In the genomic region with DNA sequence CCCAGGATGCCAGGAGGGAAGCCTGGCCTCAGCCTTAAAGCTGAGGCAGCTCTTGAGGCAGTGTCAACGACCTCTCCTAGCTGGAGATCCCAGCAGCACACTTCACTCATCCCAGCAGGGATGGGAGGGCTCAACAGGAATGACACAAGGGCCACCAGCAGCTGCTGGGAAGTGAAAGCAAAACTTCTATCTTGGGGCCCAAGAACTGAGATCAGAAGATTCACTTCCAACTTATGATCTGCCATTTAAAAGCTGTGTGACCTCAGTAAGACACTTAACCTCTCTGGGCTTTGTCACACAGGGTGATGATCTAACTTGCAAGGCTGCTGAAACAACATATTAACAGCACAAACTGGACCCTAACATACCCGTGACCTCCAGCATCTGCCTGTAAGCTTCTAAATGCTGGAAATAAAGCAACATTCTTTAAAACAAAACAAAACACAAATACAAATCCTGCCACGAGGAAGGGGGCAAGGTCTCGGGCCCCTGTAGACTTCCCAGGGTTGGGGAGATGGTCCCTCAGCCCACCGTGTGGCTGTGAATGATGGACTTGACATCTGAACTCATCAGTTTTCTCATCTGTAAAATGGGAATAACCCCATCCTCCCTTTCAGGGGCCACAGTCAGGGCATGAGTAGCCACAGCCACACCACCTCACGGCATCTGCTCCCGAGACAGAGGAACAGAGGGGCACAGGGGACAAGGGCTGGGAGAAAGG, we compare ENCODE assay signal across 11 cellular contexts. TPM values are rescaled to one million over a fixed set of nuclear protein-coding genes. Genes with fewer than 3 reads are reported as not detected.
A peak's percentile ranks its signal among the peaks of the same experiment; 100 is the strongest.
DNase-seq lines count a peak whose midpoint lies in the region; ATAC-seq and TF ChIP-seq lines count a peak whose summit lies in the region.
"Had no signal": no experiment of that assay in that cellular context is flagged by ENCODE, and none has a peak within 500 bp of the region (broad histone marks: within the 10 kb centered on the region; RNA-seq: fewer than 3 reads in every experiment).

No MANE protein-coding gene starts in this region.

- ATAC-seq in stimulated activated naive CD8-positive, alpha-beta T cell treated with anti-CD3 and anti-CD28 coated beads, Interleukin-15, Interleukin-2, amounts not matched to agents 100 U/mL and 50 U/mL, for 24 hours, result no peak
- ATAC-seq in activated CD8-positive, alpha-beta T cell treated with anti-CD3 and anti-CD28 coated beads, Interleukin-2, amount 10 ng/mL, durations not matched to agents 7 days and 5 days, result no peak
- ATAC-seq in right lobe of liver, result peak in 1 of 4 donors; percentile 16

- TF ChIP-seq CTCF in right lobe of liver (IDR thresholded peaks at IDR 0.05) (no peak), ovary (IDR thresholded peaks at IDR 0.05) (no peak)

- H3K9me3 Mint-ChIP-seq in stimulated activated naive CD8-positive, alpha-beta T cell treated with anti-CD3 and anti-CD28 coated beads, Interleukin-15, Interleukin-2, amounts not matched to agents 100 ng/mL and 50 ng/mL, for 24 hours, result no peaks in the 10 kb centered on the region
- H3K9me3 Mint-ChIP-seq in activated CD8-positive, alpha-beta T cell treated with anti-CD3 and anti-CD28 coated beads, Interleukin-2, amount 10 ng/mL, durations not matched to agents 7 days and 5 days (ENCODE audit: insufficient read depth), result no peaks in the 10 kb centered on the region
- H3K9me3 Mint-ChIP-seq: nephron had no signal

- no peak for TF ChIP-seq POLR2A in right lobe of liver (IDR thresholded peaks at IDR 0.05)
- TF ChIP-seq POLR2A in ovary (IDR thresholded peaks at IDR 0.05), result no peak

- H3K27ac Mint-ChIP-seq in stimulated activated naive CD8-positive, alpha-beta T cell treated with anti-CD3 and anti-CD28 coated beads, Interleukin-15, Interleukin-2, amounts not matched to agents 100 ng/mL and 50 ng/mL, for 24 hours, result peak overlapping the region; percentile 61
- peak overlapping the region; percentile 39 for H3K27ac Mint-ChIP-seq in activated CD8-positive, alpha-beta T cell treated with anti-CD3 and anti-CD28 coated beads, Interleukin-2, amount 10 ng/mL, durations not matched to agents 7 days and 5 days
- H3K27ac Mint-ChIP-seq: nephron had no signal

- WGBS in right lobe of liver (ENCODE audit: insufficient coverage, low coverage, low lambda C conversion rate, missing lambda C conversion rate), result 92% methylated on average over 6 of the region's 7 CpGs
- 61 to 76% (median 70%) methylated on average over 7 of the region's 7 CpGs for WGBS in ovary, 3 donors

- H3K4me3 Mint-ChIP-seq in stimulated activated naive CD8-positive, alpha-beta T cell treated with anti-CD3 and anti-CD28 coated beads, Interleukin-15, Interleukin-2, amounts not matched to agents 100 ng/mL and 50 ng/mL, for 24 hours, result no peak overlapping the region
- no peak overlapping the region for H3K4me3 Mint-ChIP-seq in activated CD8-positive, alpha-beta T cell treated with anti-CD3 and anti-CD28 coated beads, Interleukin-2, amount 10 ng/mL, durations not matched to agents 7 days and 5 days
- H3K4me3 Mint-ChIP-seq: nephron had no signal

- POLR2A ChIA-PET in activated CD8-positive, alpha-beta T cell treated with anti-CD3 and anti-CD28 coated beads, Interleukin-2, amount 10 ng/mL, durations not matched to agents 7 days and 5 days (lab: Charles Lee), result interaction anchor here (0.7 to 0.8 kb wide), 2 partner anchors 13 to 39 kb away, joined by 3 to 4 read pairs; no protein-coding TSS in a partner anchor

- H3K27ac ChIP-seq in right lobe of liver, result peak overlapping the region; percentile 20 to 92 (median 26)
- no peak overlapping the region for H3K27ac ChIP-seq in ovary
- H3K27ac ChIP-seq in substantia nigra (ENCODE audit: low read depth, low read length, poor library complexity, severe bottlenecking), result no peak overlapping the region

- no peak for TF ChIP-seq EP300 in ovary (IDR thresholded peaks at IDR 0.05)

- CTCF ChIA-PET in activated CD8-positive, alpha-beta T cell treated with anti-CD3 and anti-CD28 coated beads, Interleukin-2, amount 10 ng/mL, durations not matched to agents 7 days and 5 days (lab: Charles Lee), result interaction anchor here (0.7 to 5.8 kb wide), 8 partner anchors 8 to 348 kb away, joined by 3 to 46 read pairs (median 3); a partner anchor contains a TSS

- H3K4me3 ChIP-seq in right lobe of liver (no peak overlapping the region), ovary (no peak overlapping the region)

- H3K36me3 ChIP-seq in right lobe of liver, result no peaks in the 10 kb centered on the region
- H3K36me3 ChIP-seq in ovary, result no peaks in the 10 kb centered on the region

- H3K36me3 Mint-ChIP-seq in stimulated activated naive CD8-positive, alpha-beta T cell treated with anti-CD3 and anti-CD28 coated beads, Interleukin-15, Interleukin-2, amounts not matched to agents 100 ng/mL and 50 ng/mL, for 24 hours (ENCODE audit: low read depth), result peaks cover 4% of the 10 kb centered on the region
- no peaks in the 10 kb centered on the region for H3K36me3 Mint-ChIP-seq in activated CD8-positive, alpha-beta T cell treated with anti-CD3 and anti-CD28 coated beads, Interleukin-2, amount 10 ng/mL, durations not matched to agents 7 days and 5 days (ENCODE audit: low read depth)

- H3K4me1 ChIP-seq in right lobe of liver (peaks cover 0 to 74% (median 52%) of the 10 kb centered on the region in 4 donors), ovary (ENCODE audit: insufficient read depth) (peaks cover 44% of the 10 kb centered on the region)

- peaks cover 95% of the 10 kb centered on the region for H3K4me1 Mint-ChIP-seq in stimulated activated naive CD8-positive, alpha-beta T cell treated with anti-CD3 and anti-CD28 coated beads, Interleukin-15, Interleukin-2, amounts not matched to agents 100 ng/mL and 50 ng/mL, for 24 hours (ENCODE audit: low read depth)
- peaks cover 92% of the 10 kb centered on the region for H3K4me1 Mint-ChIP-seq in activated CD8-positive, alpha-beta T cell treated with anti-CD3 and anti-CD28 coated beads, Interleukin-2, amount 10 ng/mL, durations not matched to agents 7 days and 5 days (ENCODE audit: low read depth)

- no peak for DNase-seq in stimulated activated naive CD8-positive, alpha-beta T cell treated with anti-CD3 and anti-CD28 coated beads, Interleukin-15, Interleukin-2, amounts not matched to agents 100 U/mL and 50 U/mL, for 24 hours
- no peak for DNase-seq in activated CD8-positive, alpha-beta T cell treated with anti-CD3 and anti-CD28 coated beads, Interleukin-2, amount 10 ng/mL, durations not matched to agents 7 days and 5 days
- DNase-seq in right lobe of liver (no peak), ovary (no peak), substantia nigra (lab: John Stamatoyannopoulos, UW) (no peak), T1000 (lab: John Stamatoyannopoulos, UW) (no peak), dedifferentiated amniotic fluid mesenchymal stem cell (ENCODE audit: extremely low spot score) (no peak)
- DNase-seq: activated CD8-positive, alpha-beta memory T cell treated with anti-CD3 and anti-CD28 coated beads, Interleukin-2, amount 50 U/mL, for 48 hours; NCI-H2081 had no signal

- H3K27me3 ChIP-seq in right lobe of liver (no peaks in the 10 kb centered on the region), ovary (no peaks in the 10 kb centered on the region)

- H3K9me3 ChIP-seq in right lobe of liver (no peaks in the 10 kb centered on the region), ovary (no peaks in the 10 kb centered on the region)

- intact Hi-C loops in right lobe of liver (cut with DNase I), result no loop called here
- intact Hi-C loops in ovary (cut with DNase I), result no loop called here

- no peaks in the 10 kb centered on the region for H3K27me3 Mint-ChIP-seq in stimulated activated naive CD8-positive, alpha-beta T cell treated with anti-CD3 and anti-CD28 coated beads, Interleukin-15, Interleukin-2, amounts not matched to agents 100 ng/mL and 50 ng/mL, for 24 hours
- no peaks in the 10 kb centered on the region for H3K27me3 Mint-ChIP-seq in activated CD8-positive, alpha-beta T cell treated with anti-CD3 and anti-CD28 coated beads, Interleukin-2, amount 10 ng/mL, durations not matched to agents 7 days and 5 days (ENCODE audit: low read depth)

RNA-seq across cellular contexts. Expression of a gene that starts 22.7 kb away (rescaled TPM):
- 10 to 100 TPM; 20.8 to 22.3 TPM for total RNA-seq in activated CD8-positive, alpha-beta T cell treated with anti-CD3 and anti-CD28 coated beads, Interleukin-2, amount 10 ng/mL, durations not matched to agents 7 days and 5 days
- total RNA-seq in right lobe of liver (10 to 100 TPM in 2 of 6 experiments, 1 to 10 TPM in 4; 5.3 to 11.9 (median 8.6) TPM), ovary (10 to 100 TPM in 6 of 7 donors, 1 to 10 TPM in 1; 9.8 to 22.3 (median 19.8) TPM)
- 10 to 100 TPM in 1 of 2 donors, 1 to 10 TPM in 1; 1.6 to 12.3 TPM for polyA plus RNA-seq in ovary

RNA-seq across cellular contexts. Expression of a gene that starts 44.2 kb away (rescaled TPM):
- 100 to 1,000 TPM; 245 to 247 TPM for total RNA-seq in activated CD8-positive, alpha-beta T cell treated with anti-CD3 and anti-CD28 coated beads, Interleukin-2, amount 10 ng/mL, durations not matched to agents 7 days and 5 days
- total RNA-seq in right lobe of liver (100 to 1,000 TPM in 3 of 6 experiments, 10 to 100 TPM in 3; 92.7 to 179 (median 118) TPM), ovary (100 to 1,000 TPM; 198 to 354 (median 290) TPM)
- polyA plus RNA-seq in ovary, result 100 to 1,000 TPM in 1 of 2 donors, 10 to 100 TPM in 1; 14.1 to 319 TPM

RNA-seq across cellular contexts. Expression of a gene that starts 58.5 kb away (rescaled TPM):
- 100 to 1,000 TPM; 101 to 108 TPM for total RNA-seq in activated CD8-positive, alpha-beta T cell treated with anti-CD3 and anti-CD28 coated beads, Interleukin-2, amount 10 ng/mL, durations not matched to agents 7 days and 5 days
- total RNA-seq in right lobe of liver (10 to 100 TPM; 30.2 to 93.0 (median 36.1) TPM), ovary (10 to 100 TPM; 63.5 to 76.7 (median 65.9) TPM)
- polyA plus RNA-seq in ovary, result 10 to 100 TPM; 52.0 to 78.3 TPM

Comparison
In these comparisons a context has a peak if more than half of its experiments do, and no peak if none do; other contexts are left out.
1. H3K27ac ChIP-seq: peak in right lobe of liver (3 of 3); none in ovary (0 of 2) and substantia nigra (single experiment).